Comparison of ENCODE assay signal across 28 cellular contexts in genomic region chr11:4115128-4115527, GRCh38.
"Had no signal": no experiment of that assay in that cellular context is flagged by ENCODE, and none has a peak within 500 bp of the region (broad histone marks: within the 10 kb centered on the region; RNA-seq: fewer than 3 reads in every experiment).

No MANE protein-coding gene starts in this region.

- H3K27ac Mint-ChIP-seq: immature natural killer cell; nephron; stimulated activated naive B cell treated with anti-CD40 and anti-IgM and Interleukin-4, amounts not matched to agents 10 μg/mL and 1 μg/mL and 100 μg/mL, for 72 hours had no signal

- H3K27ac ChIP-seq: left lung, lower lobe of right lung, pancreas, prostate gland, skin epidermis, stomach, thoracic aorta, tibial artery, upper lobe of right lung had no signal

- ATAC-seq: left colon; left lung; lower lobe of right lung; naive thymus-derived CD8-positive, alpha-beta T cell; pancreas; right cardiac atrium; sciatic nerve; stimulated activated naive B cell treated with anti-CD40 and anti-IgM and Interleukin-4, amounts not matched to agents 10 μg/mL and 1 μg/mL and 100 μg/mL, for 72 hours; stimulated activated naive CD8-positive, alpha-beta T cell treated with anti-CD3 and anti-CD28 coated beads, Interleukin-15, Interleukin-2, amounts not matched to agents 100 U/mL and 50 U/mL, for 24 hours; upper lobe of right lung had no signal

- H3K27me3 Mint-ChIP-seq: naive thymus-derived CD8-positive, alpha-beta T cell; stimulated activated naive B cell treated with anti-CD40 and anti-IgM and Interleukin-4, amounts not matched to agents 10 μg/mL and 1 μg/mL and 100 μg/mL, for 72 hours had no signal

- H3K27me3 ChIP-seq: left lung, pancreas, stomach, tibial artery, upper lobe of right lung had no signal

- H3K9me3 Mint-ChIP-seq: immature natural killer cell; naive thymus-derived CD8-positive, alpha-beta T cell; nephron; neural crest cell; stimulated activated naive B cell treated with anti-CD40 and anti-IgM and Interleukin-4, amounts not matched to agents 10 μg/mL and 1 μg/mL and 100 μg/mL, for 72 hours had no signal

- DNase-seq: hypothalamus; immature natural killer cell; kidney; left colon; left lung; lower lobe of right lung; naive thymus-derived CD8-positive, alpha-beta T cell; nucleus accumbens; pancreas; posterior cingulate gyrus; retina; right cardiac atrium; stimulated activated CD4-positive, alpha-beta T cell treated with anti-CD3 and anti-CD28 coated beads, Interleukin-12 subunit alpha, Interleukin-12 subunit beta, amount 100 ng/mL, for 4 hours; stimulated activated CD4-positive, alpha-beta T cell treated with anti-CD3 and anti-CD28 coated beads, Interleukin-15, amount 100 ng/mL, for 24 hours; stimulated activated CD4-positive, alpha-beta T cell treated with anti-CD3 and anti-CD28 coated beads, Interleukin-2, amount 100 ng/mL, for 24 hours; stimulated activated CD4-positive, alpha-beta T cell treated with anti-CD3 and anti-CD28 coated beads, Interleukin-4, amount 100 ng/mL, for 1 hour; stimulated activated naive B cell treated with anti-CD40 and anti-IgM and Interleukin-4, amounts not matched to agents 10 μg/mL and 1 μg/mL and 100 μg/mL, for 72 hours; stimulated activated naive CD8-positive, alpha-beta T cell treated with anti-CD3 and anti-CD28 coated beads, Interleukin-15, Interleukin-2, amounts not matched to agents 100 U/mL and 50 U/mL, for 24 hours; stomach; tibial artery; trophoblast cell; upper lobe of right lung had no signal

- H3K4me1 Mint-ChIP-seq: immature natural killer cell; nephron; neural crest cell; stimulated activated naive B cell treated with anti-CD40 and anti-IgM and Interleukin-4, amounts not matched to agents 10 μg/mL and 1 μg/mL and 100 μg/mL, for 72 hours had no signal

- H3K4me1 ChIP-seq: left lung, lower lobe of right lung, pancreas, prostate gland, stomach, tibial artery, upper lobe of right lung had no signal

- H3K4me3 Mint-ChIP-seq: immature natural killer cell; naive thymus-derived CD8-positive, alpha-beta T cell; nephron; neural crest cell; stimulated activated naive B cell treated with anti-CD40 and anti-IgM and Interleukin-4, amounts not matched to agents 10 μg/mL and 1 μg/mL and 100 μg/mL, for 72 hours had no signal

- H3K4me3 ChIP-seq: left lung, lower lobe of right lung, pancreas, prostate gland, skin epidermis, stomach, thoracic aorta, tibial artery, upper lobe of right lung had no signal

- H3K9me3 ChIP-seq: left lung, lower lobe of right lung, pancreas, prostate gland, stomach, thoracic aorta, tibial artery, upper lobe of right lung had no signal
